In the genomic region with DNA sequence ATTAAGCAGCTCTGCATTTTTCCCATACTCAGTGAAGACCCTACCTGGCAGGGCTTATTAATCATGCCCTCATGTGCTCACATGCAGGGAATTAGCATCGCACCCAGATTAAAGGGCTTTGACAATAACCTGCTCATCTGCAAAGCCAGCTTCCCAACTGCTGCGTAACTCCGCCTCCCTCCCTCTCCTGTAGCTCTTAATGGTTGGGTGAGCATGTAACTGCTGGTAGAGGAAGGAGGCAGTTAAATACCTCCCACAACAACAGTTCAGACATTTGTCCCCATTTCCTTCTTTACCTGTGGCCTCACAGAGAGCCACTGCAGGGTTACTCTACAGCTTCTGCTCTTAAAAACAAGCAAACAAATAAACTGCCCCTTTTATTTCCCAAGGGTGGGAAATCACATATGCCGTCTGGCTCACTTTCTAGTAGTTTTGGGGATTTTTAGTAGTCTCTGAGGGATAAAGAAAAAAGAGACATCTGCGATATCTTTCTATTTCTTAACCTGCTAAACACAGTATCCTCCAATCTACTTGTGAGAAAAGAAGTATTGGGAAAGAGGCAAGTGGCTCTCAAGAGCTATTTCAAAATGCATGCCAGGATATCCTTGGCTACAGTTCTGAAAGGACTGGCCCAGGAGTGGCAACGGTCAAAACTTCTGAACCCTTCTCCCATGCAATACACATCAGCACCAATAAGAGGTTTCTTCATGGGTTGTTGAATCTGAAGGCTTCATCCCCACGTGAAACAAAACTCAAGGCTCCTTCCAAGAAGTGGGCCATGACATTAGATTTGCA, we compare ENCODE assay signal across 10 cellular contexts.
A peak's percentile ranks its signal among the peaks of the same experiment; 100 is the strongest.
DNase-seq lines count a peak whose midpoint lies in the region; ATAC-seq and TF ChIP-seq lines count a peak whose summit lies in the region.
"Had no signal": no experiment of that assay in that cellular context is flagged by ENCODE, and none has a peak within 500 bp of the region (broad histone marks: within the 10 kb centered on the region; RNA-seq: fewer than 3 reads in every experiment).

No MANE protein-coding gene starts in this region.

- no peaks in the 10 kb centered on the region for H3K9me3 ChIP-seq in upper lobe of right lung

- ATAC-seq in HG03354 (IDR thresholded peaks at IDR 0.05; ENCODE audit: poor library complexity, severe bottlenecking, unreplicated experiment) (peak; percentile 39), WTC11 (peak; percentile 96), upper lobe of right lung (peak; percentile 78)
- no peak for ATAC-seq in activated CD8-positive, alpha-beta T cell treated with anti-CD3 and anti-CD28 coated beads for 36 hours

- peak; percentile 31 for DNase-seq in NCI-H2107 treated with DMSO at 0.1 percent for 48 hours (lab: John Stamatoyannopoulos, UW; ENCODE audit: unreplicated experiment)
- DNase-seq in NCI-H2107 (lab: John Stamatoyannopoulos, UW): no peak
- peak; percentile 53 for DNase-seq in WTC11 (ENCODE audit: low spot score)
- no peak for DNase-seq in upper lobe of right lung
- DNase-seq in activated CD4-positive, alpha-beta T cell treated with anti-CD3 and anti-CD28 coated beads for 4 hours: no peak
- no peak for DNase-seq in activated CD8-positive, alpha-beta T cell treated with anti-CD3 and anti-CD28 coated beads for 36 hours
- DNase-seq in HuH-7.5 (ENCODE audit: low spot score): no peak
- DNase-seq: NK-92 treated with Interleukin-12 subunit alpha and Interleukin-12 subunit beta, amount 100 ng/mL, for 24 hours had no signal

- H3K27me3 ChIP-seq in upper lobe of right lung: no peaks in the 10 kb centered on the region

- H3K4me3 Mint-ChIP-seq in WTC11: peak overlapping the region; percentile 35
- no peak overlapping the region for H3K4me3 Mint-ChIP-seq in activated CD8-positive, alpha-beta T cell treated with anti-CD3 and anti-CD28 coated beads for 36 hours
- H3K4me3 Mint-ChIP-seq: neural crest cell had no signal

- POLR2A ChIA-PET in WTC11 (lab: Charles Lee): interaction anchor here (0.7 kb wide), 1 partner anchor 13 kb away, joined by 3 read pairs; no protein-coding TSS in a partner anchor
- POLR2A ChIA-PET in activated CD8-positive, alpha-beta T cell treated with anti-CD3 and anti-CD28 coated beads for 36 hours (lab: Charles Lee): no interaction called here

- H3K27ac Mint-ChIP-seq in WTC11: peak overlapping the region; percentile 95
- no peak overlapping the region for H3K27ac Mint-ChIP-seq in activated CD8-positive, alpha-beta T cell treated with anti-CD3 and anti-CD28 coated beads for 36 hours

- intact Hi-C loops in upper lobe of right lung (cut with DNase I): no loop called here
- intact Hi-C loops in activated CD8-positive, alpha-beta T cell treated with anti-CD3 and anti-CD28 coated beads for 36 hours (cut with micrococcal nuclease): no loop called here

- no peaks in the 10 kb centered on the region for H3K36me3 ChIP-seq in upper lobe of right lung

- H3K4me1 ChIP-seq in upper lobe of right lung: no peaks in the 10 kb centered on the region

- 0 out of 2 replicates have a peak, but pooled peaks cover 4% of the 10 kb centered on the region for H3K9me3 Mint-ChIP-seq in WTC11
- no peaks in the 10 kb centered on the region for H3K9me3 Mint-ChIP-seq in activated CD8-positive, alpha-beta T cell treated with anti-CD3 and anti-CD28 coated beads for 36 hours
- H3K9me3 Mint-ChIP-seq: neural crest cell had no signal

- no peaks in the 10 kb centered on the region; the same call in 1 of the 2 replicates for H3K27me3 Mint-ChIP-seq in WTC11 (ENCODE audit: low read depth)
- H3K27me3 Mint-ChIP-seq in activated CD8-positive, alpha-beta T cell treated with anti-CD3 and anti-CD28 coated beads for 36 hours: no peaks in the 10 kb centered on the region

- peak overlapping the region; percentile 66 for H3K27ac ChIP-seq in upper lobe of right lung

- H3K36me3 Mint-ChIP-seq in WTC11: no peaks in the 10 kb centered on the region; the same call in 1 of the 2 replicates
- no peaks in the 10 kb centered on the region for H3K36me3 Mint-ChIP-seq in activated CD8-positive, alpha-beta T cell treated with anti-CD3 and anti-CD28 coated beads for 36 hours (ENCODE audit: low read depth)

- no peak overlapping the region for H3K4me3 ChIP-seq in upper lobe of right lung

- H3K4me1 Mint-ChIP-seq in WTC11: peaks cover 77% of the 10 kb centered on the region
- no peaks in the 10 kb centered on the region for H3K4me1 Mint-ChIP-seq in activated CD8-positive, alpha-beta T cell treated with anti-CD3 and anti-CD28 coated beads for 36 hours (ENCODE audit: low read depth)

- no peak for TF ChIP-seq CTCF in WTC11 (IDR thresholded peaks at IDR 0.05)
- TF ChIP-seq CTCF in upper lobe of right lung (IDR thresholded peaks at IDR 0.05): no peak
- no peak for TF ChIP-seq CTCF in activated CD8-positive, alpha-beta T cell treated with anti-CD3 and anti-CD28 coated beads for 36 hours (IDR thresholded peaks at IDR 0.05)

- CTCF ChIA-PET in WTC11 (lab: Charles Lee): interaction anchor here (1.0 to 1.5 kb wide), 5 partner anchors 82 to 1257 kb away, joined by 3 to 6 read pairs (median 3); no protein-coding TSS in a partner anchor
- CTCF ChIA-PET in activated CD8-positive, alpha-beta T cell treated with anti-CD3 and anti-CD28 coated beads for 36 hours (lab: Charles Lee): no interaction called here

TF ChIP-seq in WTC11, 78 proteins besides CTCF, POLR2A, EP300 and RAD21 (continues in another document):
- TF ChIP-seq MYBL2 (CRISPR knock-in tag; IDR thresholded peaks at IDR 0.05): no peak
- TF ChIP-seq IRF2 (CRISPR knock-in tag; IDR thresholded peaks at IDR 0.05; ENCODE audit: borderline replicate concordance, low read depth): no peak
- TF ChIP-seq, protein P1, sequence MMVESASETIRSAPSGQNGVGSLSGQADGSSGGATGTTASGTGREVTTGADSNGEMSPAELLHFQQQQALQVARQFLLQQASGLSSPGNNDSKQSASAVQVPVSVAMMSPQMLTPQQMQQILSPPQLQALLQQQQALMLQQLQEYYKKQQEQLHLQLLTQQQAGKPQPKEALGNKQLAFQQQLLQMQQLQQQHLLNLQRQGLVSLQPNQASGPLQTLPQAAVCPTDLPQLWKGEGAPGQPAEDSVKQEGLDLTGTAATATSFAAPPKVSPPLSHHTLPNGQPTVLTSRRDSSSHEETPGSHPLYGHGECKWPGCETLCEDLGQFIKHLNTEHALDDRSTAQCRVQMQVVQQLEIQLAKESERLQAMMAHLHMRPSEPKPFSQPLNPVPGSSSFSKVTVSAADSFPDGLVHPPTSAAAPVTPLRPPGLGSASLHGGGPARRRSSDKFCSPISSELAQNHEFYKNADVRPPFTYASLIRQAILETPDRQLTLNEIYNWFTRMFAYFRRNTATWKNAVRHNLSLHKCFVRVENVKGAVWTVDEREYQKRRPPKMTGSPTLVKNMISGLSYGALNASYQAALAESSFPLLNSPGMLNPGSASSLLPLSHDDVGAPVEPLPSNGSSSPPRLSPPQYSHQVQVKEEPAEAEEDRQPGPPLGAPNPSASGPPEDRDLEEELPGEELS (CRISPR knock-in tag; IDR thresholded peaks at IDR 0.05): peak; percentile 89; the same call in 1 of the 2 replicates
- TF ChIP-seq, protein P2, sequence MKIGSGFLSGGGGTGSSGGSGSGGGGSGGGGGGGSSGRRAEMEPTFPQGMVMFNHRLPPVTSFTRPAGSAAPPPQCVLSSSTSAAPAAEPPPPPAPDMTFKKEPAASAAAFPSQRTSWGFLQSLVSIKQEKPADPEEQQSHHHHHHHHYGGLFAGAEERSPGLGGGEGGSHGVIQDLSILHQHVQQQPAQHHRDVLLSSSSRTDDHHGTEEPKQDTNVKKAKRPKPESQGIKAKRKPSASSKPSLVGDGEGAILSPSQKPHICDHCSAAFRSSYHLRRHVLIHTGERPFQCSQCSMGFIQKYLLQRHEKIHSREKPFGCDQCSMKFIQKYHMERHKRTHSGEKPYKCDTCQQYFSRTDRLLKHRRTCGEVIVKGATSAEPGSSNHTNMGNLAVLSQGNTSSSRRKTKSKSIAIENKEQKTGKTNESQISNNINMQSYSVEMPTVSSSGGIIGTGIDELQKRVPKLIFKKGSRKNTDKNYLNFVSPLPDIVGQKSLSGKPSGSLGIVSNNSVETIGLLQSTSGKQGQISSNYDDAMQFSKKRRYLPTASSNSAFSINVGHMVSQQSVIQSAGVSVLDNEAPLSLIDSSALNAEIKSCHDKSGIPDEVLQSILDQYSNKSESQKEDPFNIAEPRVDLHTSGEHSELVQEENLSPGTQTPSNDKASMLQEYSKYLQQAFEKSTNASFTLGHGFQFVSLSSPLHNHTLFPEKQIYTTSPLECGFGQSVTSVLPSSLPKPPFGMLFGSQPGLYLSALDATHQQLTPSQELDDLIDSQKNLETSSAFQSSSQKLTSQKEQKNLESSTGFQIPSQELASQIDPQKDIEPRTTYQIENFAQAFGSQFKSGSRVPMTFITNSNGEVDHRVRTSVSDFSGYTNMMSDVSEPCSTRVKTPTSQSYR (CRISPR knock-in tag; IDR thresholded peaks at IDR 0.05): no peak
- TF ChIP-seq, protein P3, sequence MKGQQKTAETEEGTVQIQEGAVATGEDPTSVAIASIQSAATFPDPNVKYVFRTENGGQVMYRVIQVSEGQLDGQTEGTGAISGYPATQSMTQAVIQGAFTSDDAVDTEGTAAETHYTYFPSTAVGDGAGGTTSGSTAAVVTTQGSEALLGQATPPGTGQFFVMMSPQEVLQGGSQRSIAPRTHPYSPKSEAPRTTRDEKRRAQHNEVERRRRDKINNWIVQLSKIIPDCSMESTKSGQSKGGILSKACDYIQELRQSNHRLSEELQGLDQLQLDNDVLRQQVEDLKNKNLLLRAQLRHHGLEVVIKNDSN (CRISPR knock-in tag; IDR thresholded peaks at IDR 0.05): no peak
- TF ChIP-seq, protein P4, sequence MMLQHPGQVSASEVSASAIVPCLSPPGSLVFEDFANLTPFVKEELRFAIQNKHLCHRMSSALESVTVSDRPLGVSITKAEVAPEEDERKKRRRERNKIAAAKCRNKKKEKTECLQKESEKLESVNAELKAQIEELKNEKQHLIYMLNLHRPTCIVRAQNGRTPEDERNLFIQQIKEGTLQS (CRISPR knock-in tag; conservative IDR thresholded peaks at IDR 0.05): no peak

Comparison
In these comparisons a context has a peak if more than half of its experiments do, and no peak if none do; other contexts are left out.
1. DNase-seq: peak in NCI-H2107 treated with DMSO at 0.1 percent for 48 hours (single experiment) and WTC11 (single experiment); none in NCI-H2107 (single experiment), upper lobe of right lung (single experiment), activated CD4-positive, alpha-beta T cell treated with anti-CD3 and anti-CD28 coated beads for 4 hours (0 of 2), activated CD8-positive, alpha-beta T cell treated with anti-CD3 and anti-CD28 coated beads for 36 hours (single experiment) and HuH-7.5 (single experiment).